8 cellular contexts compared by ENCODE assay signal in genomic region chr3:178966299-178967183, GRCh38.
DNase-seq lines count a peak whose midpoint lies in the region; ATAC-seq and TF ChIP-seq lines count a peak whose summit lies in the region.

No MANE protein-coding gene starts in this region.

- no peak overlapping the region for H3K4me3 ChIP-seq in uterus

- H3K36me3 Mint-ChIP-seq in activated T-cell treated with anti-CD3 and anti-CD28 coated beads, Interleukin-2, amount 50 U/mL, for 4 hours (ENCODE audit: insufficient read depth), result no peaks in the 10 kb centered on the region

- H3K4me1 ChIP-seq in uterus, result no peaks in the 10 kb centered on the region

- no peaks in the 10 kb centered on the region for H3K27me3 Mint-ChIP-seq in activated T-cell treated with anti-CD3 and anti-CD28 coated beads, Interleukin-2, amount 50 U/mL, for 4 hours (ENCODE audit: low read depth)

- H3K27me3 ChIP-seq in uterus, result no peaks in the 10 kb centered on the region

- no peaks in the 10 kb centered on the region for H3K9me3 Mint-ChIP-seq in activated T-cell treated with anti-CD3 and anti-CD28 coated beads, Interleukin-2, amount 50 U/mL, for 4 hours

- in situ Hi-C loops in GM13976 (cut with MboI; ENCODE audit: low sequenced_read_pairs, unreplicated experiment), result no loop called here

- intact Hi-C loops in uterus (cut with DNase I; ENCODE audit: low total_unique reads), result no loop called here

- no peak overlapping the region for H3K4me3 Mint-ChIP-seq in activated T-cell treated with anti-CD3 and anti-CD28 coated beads, Interleukin-2, amount 50 U/mL, for 4 hours

- ATAC-seq in HG02970 (IDR thresholded peaks at IDR 0.05; ENCODE audit: low FRiP score, unreplicated experiment), result peak; percentile 50
- no peak for ATAC-seq in activated T-cell treated with anti-CD3 and anti-CD28 coated beads, Interleukin-2, amount 50 U/mL, for 4 hours

- H3K27ac ChIP-seq in uterus, result peak overlapping the region in 1 of 2 donors; percentile 50

- TF ChIP-seq CTCF in GM13976 (IDR thresholded peaks at IDR 0.05; ENCODE audit: borderline replicate concordance, control extremely low read depth, extremely low read depth, insufficient read depth, missing control alignments), result peak; percentile 16
- TF ChIP-seq CTCF in uterus (IDR thresholded peaks at IDR 0.05), result peak; percentile 17 to 36 (median 32)

- peaks cover 13% of the 10 kb centered on the region for H3K4me1 Mint-ChIP-seq in activated T-cell treated with anti-CD3 and anti-CD28 coated beads, Interleukin-2, amount 50 U/mL, for 4 hours (ENCODE audit: low read depth)

- no peaks in the 10 kb centered on the region for H3K9me3 ChIP-seq in uterus

- H3K36me3 ChIP-seq in uterus, result no peaks in the 10 kb centered on the region

- no peak for TF ChIP-seq POLR2A in uterus (IDR thresholded peaks at IDR 0.05)

- DNase-seq in A172 (ENCODE audit: low spot score) (peak; percentile 59), GM13976 (ENCODE audit: low spot score) (no peak), NCI-H2171 (lab: John Stamatoyannopoulos, UW) (peak; percentile 62), astrocyte of the hippocampus (ENCODE audit: low read depth, low spot score) (peak; percentile 48), kidney tubule cell (ENCODE audit: low spot score) (peak; percentile 75), uterus (no peak)
- DNase-seq in activated T-cell treated with anti-CD3 and anti-CD28 coated beads, Interleukin-2, amount 50 U/mL, for 4 hours, result no peak

Comparison
In these comparisons a context has a peak if more than half of its experiments do, and no peak if none do; other contexts are left out.
1. DNase-seq: peak in A172 (single experiment), NCI-H2171 (single experiment), astrocyte of the hippocampus (single experiment) and kidney tubule cell (single experiment); none in GM13976 (single experiment), uterus (0 of 2) and activated T-cell treated with anti-CD3 and anti-CD28 coated beads, Interleukin-2, amount 50 U/mL, for 4 hours (single experiment).